Comparison of ENCODE assay signal across 8 cellular contexts in genomic region chr4:110516106-110516922, GRCh38.
A peak's percentile ranks its signal among the peaks of the same experiment; 100 is the strongest.
DNase-seq lines count a peak whose midpoint lies in the region; ATAC-seq lines count a peak whose summit lies in the region.

No MANE protein-coding gene starts in this region.

- peak; percentile 92 for ATAC-seq in HG02852 (IDR thresholded peaks at IDR 0.05; ENCODE audit: unreplicated experiment)
- ATAC-seq in central memory CD8-positive, alpha-beta T cell (replicated peaks; ENCODE audit: extremely low read depth, poor library complexity, severe bottlenecking), result peak; percentile 79

- H3K36me3 Mint-ChIP-seq in central memory CD8-positive, alpha-beta T cell (ENCODE audit: insufficient read depth), result no peaks in the 10 kb centered on the region

- H3K4me3 Mint-ChIP-seq in central memory CD8-positive, alpha-beta T cell, result peak overlapping the region; percentile 89

- DNase-seq in NCI-H2081 (lab: John Stamatoyannopoulos, UW) (peak; percentile 51 to 60), NCI-H2081 treated with DMSO at 0.1 percent for 48 hours (lab: John Stamatoyannopoulos, UW) (no peak), NCI-H2029 treated with DMSO at 0.1 percent for 48 hours (lab: John Stamatoyannopoulos, UW) (peak; percentile 46), left kidney (ENCODE audit: low read depth, low spot score) (peak; percentile 84)
- peak; percentile 5 to 38 (median 19) for DNase-seq in activated CD4-positive, CD25-positive, alpha-beta regulatory T cell (lab: John Stamatoyannopoulos, UW)
- peak; percentile 56 to 57 for DNase-seq in central memory CD8-positive, alpha-beta T cell (ENCODE audit: low spot score in 2 of 2)
- DNase-seq in stimulated activated CD4-positive, alpha-beta T cell treated with anti-CD3 and anti-CD28 coated beads, Interleukin-2, amount 100 ng/mL, for 48 hours, result peak; percentile 59 to 60

- H3K9me3 Mint-ChIP-seq in central memory CD8-positive, alpha-beta T cell, result no peaks in the 10 kb centered on the region

- H3K4me1 Mint-ChIP-seq in central memory CD8-positive, alpha-beta T cell, result peaks cover 9% of the 10 kb centered on the region

- H3K27me3 Mint-ChIP-seq in central memory CD8-positive, alpha-beta T cell, result peaks cover 14% of the 10 kb centered on the region

- H3K27ac Mint-ChIP-seq in central memory CD8-positive, alpha-beta T cell (ENCODE audit: low read depth), result peak overlapping the region; percentile 80
